1 cellular context compared by ENCODE assay signal in the genomic region with DNA sequence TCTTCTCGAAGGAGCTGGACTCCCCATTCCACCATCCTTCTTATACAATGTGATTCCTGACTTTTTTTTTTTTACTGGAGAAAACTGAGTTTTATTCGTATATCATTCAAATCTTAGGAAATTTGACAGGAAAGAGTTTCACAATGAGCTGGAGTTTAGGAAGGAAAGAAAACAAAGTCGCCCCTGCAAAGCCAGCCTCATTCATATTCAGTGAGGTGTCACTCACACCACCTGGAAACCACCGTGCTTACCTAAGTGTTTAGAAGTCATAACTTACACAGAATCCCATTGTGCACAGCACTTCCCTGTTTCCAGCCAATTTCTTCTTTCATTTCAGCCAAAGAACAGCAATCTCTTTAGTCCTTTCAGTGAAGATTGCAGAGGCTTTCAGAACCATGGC.
TF ChIP-seq lines count a peak whose summit lies in the region.

No MANE protein-coding gene starts in this region.

TF ChIP-seq in endothelial cell of umbilical vein, 7 proteins besides CTCF, POLR2A, EP300 and RAD21:
- peak; percentile 48 for TF ChIP-seq GATA2 (IDR thresholded peaks at IDR 0.05; ENCODE audit: insufficient read depth, insufficient read length, low read depth, low read length)
- TF ChIP-seq, protein P1, sequence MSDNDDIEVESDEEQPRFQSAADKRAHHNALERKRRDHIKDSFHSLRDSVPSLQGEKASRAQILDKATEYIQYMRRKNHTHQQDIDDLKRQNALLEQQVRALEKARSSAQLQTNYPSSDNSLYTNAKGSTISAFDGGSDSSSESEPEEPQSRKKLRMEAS (IDR thresholded peaks at IDR 0.05; ENCODE audit: insufficient read depth, insufficient read length): no peak
